In the genomic region with DNA sequence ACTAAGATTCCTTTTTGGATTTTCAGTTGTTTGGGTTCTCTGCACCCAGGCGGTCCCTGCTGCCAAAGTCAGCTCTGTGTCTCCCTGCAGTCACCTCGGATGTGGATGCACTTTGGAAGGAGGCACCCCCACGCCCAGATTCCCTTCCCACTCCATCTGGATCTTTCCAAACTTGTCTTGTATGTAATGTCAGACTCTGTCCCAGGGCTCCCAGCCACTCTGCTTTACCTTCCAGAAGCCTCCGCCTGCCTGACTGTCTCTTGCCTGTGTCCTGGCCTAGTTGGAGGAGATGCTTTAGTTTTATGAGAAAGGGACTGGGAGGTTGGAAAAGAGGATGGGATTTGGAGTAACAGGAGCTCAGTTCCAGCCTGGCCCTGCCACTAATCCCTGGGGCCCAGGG, we compare ENCODE assay signal across 11 cellular contexts. TPM values are rescaled to one million over a fixed set of nuclear protein-coding genes. Genes with fewer than 3 reads are reported as not detected.
A peak's percentile ranks its signal among the peaks of the same experiment; 100 is the strongest.
DNase-seq lines count a peak whose midpoint lies in the region; ATAC-seq and TF ChIP-seq lines count a peak whose summit lies in the region.
"Not testable (repeated sequence)": the region's sequence is repeated elsewhere in the genome, so short reads cannot be mapped to it uniquely, and the experiment has no call there.
"Had no signal": no experiment of that assay in that cellular context is flagged by ENCODE, and none has a peak within 500 bp of the region (broad histone marks: within the 10 kb centered on the region; RNA-seq: fewer than 3 reads in every experiment).

No MANE protein-coding gene starts in this region.

- H3K36me3 ChIP-seq in CD8-positive, alpha-beta T cell (ENCODE audit: insufficient read depth, low read length) = not testable (repeated sequence)

- TF ChIP-seq CTCF in CD8-positive, alpha-beta T cell (IDR thresholded peaks at IDR 0.05) = not testable (repeated sequence)

- peak overlapping the region; percentile 99 for H3K27ac Mint-ChIP-seq in CD8-positive, alpha-beta T cell
- peak overlapping the region; percentile 77 for H3K27ac Mint-ChIP-seq in activated CD4-positive, alpha-beta T cell treated with anti-CD3 and anti-CD28 coated beads, Interleukin-2, amount 10 ng/mL, durations not matched to agents 24 days and 14 days
- peak overlapping the region; percentile 31 for H3K27ac Mint-ChIP-seq in activated T-helper 1 cell treated with anti-CD3 and anti-CD28 coated beads, Interleukin-12 subunit alpha, Interleukin-12 subunit beta, Interleukin-2, Interleukin-4 antibody, amounts not matched to agents 30 ng/mL and 10 ng/mL and 1 ng/mL, durations not matched to agents 14 hours and 24 hours and 36 hours
- H3K27ac Mint-ChIP-seq in immature natural killer cell = peak overlapping the region; percentile 78 to 90 (median 85)
- peak overlapping the region; percentile 87 for H3K27ac Mint-ChIP-seq in stimulated activated effector memory CD8-positive, alpha-beta T cell treated with anti-CD3 and anti-CD28 coated beads, Interleukin-12 subunit alpha, Interleukin-12 subunit beta, amount 100 ng/mL, for 72 hours

- H3K9me3 Mint-ChIP-seq in CD8-positive, alpha-beta T cell; activated CD4-positive, alpha-beta T cell treated with anti-CD3 and anti-CD28 coated beads, Interleukin-2, amount 10 ng/mL, durations not matched to agents 24 days and 14 days; activated T-helper 1 cell treated with anti-CD3 and anti-CD28 coated beads, Interleukin-12 subunit alpha, Interleukin-12 subunit beta, Interleukin-2, Interleukin-4 antibody, amounts not matched to agents 30 ng/mL and 10 ng/mL and 1 ng/mL, durations not matched to agents 14 hours and 24 hours and 36 hours; immature natural killer cell; stimulated activated effector memory CD8-positive, alpha-beta T cell treated with anti-CD3 and anti-CD28 coated beads, Interleukin-12 subunit alpha, Interleukin-12 subunit beta, amount 100 ng/mL, for 72 hours: not testable (repeated sequence)

- peak overlapping the region; percentile 91 for H3K4me3 Mint-ChIP-seq in CD8-positive, alpha-beta T cell
- H3K4me3 Mint-ChIP-seq in activated CD4-positive, alpha-beta T cell treated with anti-CD3 and anti-CD28 coated beads, Interleukin-2, amount 10 ng/mL, durations not matched to agents 24 days and 14 days = peak overlapping the region; percentile 39
- H3K4me3 Mint-ChIP-seq in activated T-helper 1 cell treated with anti-CD3 and anti-CD28 coated beads, Interleukin-12 subunit alpha, Interleukin-12 subunit beta, Interleukin-2, Interleukin-4 antibody, amounts not matched to agents 30 ng/mL and 10 ng/mL and 1 ng/mL, durations not matched to agents 14 hours and 24 hours and 36 hours = peak overlapping the region; percentile 10
- H3K4me3 Mint-ChIP-seq in immature natural killer cell = peak overlapping the region; percentile 19 to 54 (median 49)
- H3K4me3 Mint-ChIP-seq in stimulated activated effector memory CD8-positive, alpha-beta T cell treated with anti-CD3 and anti-CD28 coated beads, Interleukin-12 subunit alpha, Interleukin-12 subunit beta, amount 100 ng/mL, for 72 hours = peak overlapping the region; percentile 40

- not testable (repeated sequence) for H3K27me3 ChIP-seq in CD8-positive, alpha-beta T cell (ENCODE audit: insufficient read depth, low read length)

- POLR2A ChIA-PET in CD8-positive, alpha-beta T cell (lab: Charles Lee) = interaction anchor here (1.1 to 2.5 kb wide), 3 partner anchors 16 to 61 kb away, joined by 3 to 7 read pairs (median 3); no protein-coding TSS in a partner anchor

- peaks cover 73% of the 10 kb centered on the region for H3K4me1 ChIP-seq in CD8-positive, alpha-beta T cell (ENCODE audit: insufficient read depth, low read length)

- H3K4me1 Mint-ChIP-seq in CD8-positive, alpha-beta T cell (ENCODE audit: low read depth) = peaks cover 73% of the 10 kb centered on the region
- peaks cover 27% of the 10 kb centered on the region for H3K4me1 Mint-ChIP-seq in activated CD4-positive, alpha-beta T cell treated with anti-CD3 and anti-CD28 coated beads, Interleukin-2, amount 10 ng/mL, durations not matched to agents 24 days and 14 days
- peaks cover 30% of the 10 kb centered on the region for H3K4me1 Mint-ChIP-seq in activated T-helper 1 cell treated with anti-CD3 and anti-CD28 coated beads, Interleukin-12 subunit alpha, Interleukin-12 subunit beta, Interleukin-2, Interleukin-4 antibody, amounts not matched to agents 30 ng/mL and 10 ng/mL and 1 ng/mL, durations not matched to agents 14 hours and 24 hours and 36 hours (ENCODE audit: low read depth)
- peaks cover 58 to 66% of the 10 kb centered on the region in 2 donors for H3K4me1 Mint-ChIP-seq in immature natural killer cell
- H3K4me1 Mint-ChIP-seq in stimulated activated effector memory CD8-positive, alpha-beta T cell treated with anti-CD3 and anti-CD28 coated beads, Interleukin-12 subunit alpha, Interleukin-12 subunit beta, amount 100 ng/mL, for 72 hours = peaks cover 21% of the 10 kb centered on the region

- not testable (repeated sequence) for H3K27me3 Mint-ChIP-seq in CD8-positive, alpha-beta T cell (ENCODE audit: low read depth); immature natural killer cell (ENCODE audit: low read depth in 3 of 3)
- H3K27me3 Mint-ChIP-seq in activated CD4-positive, alpha-beta T cell treated with anti-CD3 and anti-CD28 coated beads, Interleukin-2, amount 10 ng/mL, durations not matched to agents 24 days and 14 days = peaks cover 15% of the 10 kb centered on the region
- peaks cover 22% of the 10 kb centered on the region for H3K27me3 Mint-ChIP-seq in activated T-helper 1 cell treated with anti-CD3 and anti-CD28 coated beads, Interleukin-12 subunit alpha, Interleukin-12 subunit beta, Interleukin-2, Interleukin-4 antibody, amounts not matched to agents 30 ng/mL and 10 ng/mL and 1 ng/mL, durations not matched to agents 14 hours and 24 hours and 36 hours (ENCODE audit: insufficient read depth)

- peak overlapping the region; percentile 67 for H3K27ac ChIP-seq in CD8-positive, alpha-beta T cell (ENCODE audit: low read depth, low read length)
- peak overlapping the region; percentile 29 for H3K27ac ChIP-seq in angular gyrus (ENCODE audit: low read depth, low read length)

- not testable (repeated sequence) for DNase-seq in CD8-positive, alpha-beta T cell; activated CD4-positive, alpha-beta T cell treated with anti-CD3 and anti-CD28 coated beads, Interleukin-2, amount 10 ng/mL, durations not matched to agents 24 days and 14 days; activated T-helper 1 cell treated with anti-CD3 and anti-CD28 coated beads, Interleukin-12 subunit alpha, Interleukin-12 subunit beta, Interleukin-2, Interleukin-4 antibody, amounts not matched to agents 30 ng/mL and 10 ng/mL and 1 ng/mL, durations not matched to agents 14 hours and 24 hours and 36 hours (ENCODE audit: low spot score); immature natural killer cell; stimulated activated effector memory CD8-positive, alpha-beta T cell treated with anti-CD3 and anti-CD28 coated beads, Interleukin-12 subunit alpha, Interleukin-12 subunit beta, amount 100 ng/mL, for 72 hours (ENCODE audit: low spot score in 2 of 2)
- DNase-seq in NCI-H524 treated with DMSO at 0.1 percent for 48 hours (lab: John Stamatoyannopoulos, UW) = peak; percentile 30

- H3K36me3 Mint-ChIP-seq in CD8-positive, alpha-beta T cell; activated CD4-positive, alpha-beta T cell treated with anti-CD3 and anti-CD28 coated beads, Interleukin-2, amount 10 ng/mL, durations not matched to agents 24 days and 14 days (ENCODE audit: low read depth); activated T-helper 1 cell treated with anti-CD3 and anti-CD28 coated beads, Interleukin-12 subunit alpha, Interleukin-12 subunit beta, Interleukin-2, Interleukin-4 antibody, amounts not matched to agents 30 ng/mL and 10 ng/mL and 1 ng/mL, durations not matched to agents 14 hours and 24 hours and 36 hours (ENCODE audit: low read depth); immature natural killer cell; stimulated activated effector memory CD8-positive, alpha-beta T cell treated with anti-CD3 and anti-CD28 coated beads, Interleukin-12 subunit alpha, Interleukin-12 subunit beta, amount 100 ng/mL, for 72 hours: not testable (repeated sequence)

- CTCF ChIA-PET in CD8-positive, alpha-beta T cell (lab: Charles Lee) = interaction anchor here (0.9 to 1.5 kb wide), 3 partner anchors 43 to 85 kb away, joined by 3 to 6 read pairs (median 5); no protein-coding TSS in a partner anchor

- intact Hi-C loops in CD8-positive, alpha-beta T cell (cut with DNase I, micrococcal nuclease) = loop anchor here (2.0 kb wide), 3 partner anchors 31 to 59 kb away; no protein-coding TSS in a partner anchor
- intact Hi-C loops in activated CD4-positive, alpha-beta T cell treated with anti-CD3 and anti-CD28 coated beads, Interleukin-2, amount 10 ng/mL, durations not matched to agents 24 days and 14 days (cut with micrococcal nuclease); activated T-helper 1 cell treated with anti-CD3 and anti-CD28 coated beads, Interleukin-12 subunit alpha, Interleukin-12 subunit beta, Interleukin-2, Interleukin-4 antibody, amounts not matched to agents 30 ng/mL and 10 ng/mL and 1 ng/mL, durations not matched to agents 14 hours and 24 hours and 36 hours (cut with micrococcal nuclease): not testable (repeated sequence)

- not testable (repeated sequence) for ATAC-seq in CD8-positive, alpha-beta T cell; stimulated activated effector memory CD8-positive, alpha-beta T cell treated with anti-CD3 and anti-CD28 coated beads, Interleukin-12 subunit alpha, Interleukin-12 subunit beta, amount 100 ng/mL, for 72 hours

- H3K4me3 ChIP-seq in CD8-positive, alpha-beta T cell (ENCODE audit: low read depth, low read length) = peak overlapping the region; percentile 72

- H3K9me3 ChIP-seq in CD8-positive, alpha-beta T cell (ENCODE audit: low read length) = not testable (repeated sequence)

RNA-seq across cellular contexts. Expression of gene APBA2, which starts 4.5 kb away (rescaled TPM):
- 100 to 1,000 TPM; 106 to 108 TPM for total RNA-seq in CD8-positive, alpha-beta T cell
- 1.8 and 1.9 TPM in 2 replicates for total RNA-seq in activated CD4-positive, alpha-beta T cell treated with anti-CD3 and anti-CD28 coated beads, Interleukin-2, amount 10 ng/mL, durations not matched to agents 24 days and 14 days
- total RNA-seq in activated T-helper 1 cell treated with anti-CD3 and anti-CD28 coated beads, Interleukin-12 subunit alpha, Interleukin-12 subunit beta, Interleukin-2, Interleukin-4 antibody, amounts not matched to agents 30 ng/mL and 10 ng/mL and 1 ng/mL, durations not matched to agents 14 hours and 24 hours and 36 hours = 0.80 and 0.86 TPM in 2 replicates
- 10 to 100 TPM; 24.4 to 68.7 (median 25.4) TPM for polyA plus RNA-seq in immature natural killer cell

RNA-seq across cellular contexts. Expression of gene GOLGA6L7, which starts 41.8 kb away (rescaled TPM):
- not detected for total RNA-seq in CD8-positive, alpha-beta T cell
- total RNA-seq in activated CD4-positive, alpha-beta T cell treated with anti-CD3 and anti-CD28 coated beads, Interleukin-2, amount 10 ng/mL, durations not matched to agents 24 days and 14 days = not detected in 2 replicates
- not detected in 2 replicates for total RNA-seq in activated T-helper 1 cell treated with anti-CD3 and anti-CD28 coated beads, Interleukin-12 subunit alpha, Interleukin-12 subunit beta, Interleukin-2, Interleukin-4 antibody, amounts not matched to agents 30 ng/mL and 10 ng/mL and 1 ng/mL, durations not matched to agents 14 hours and 24 hours and 36 hours
- polyA plus RNA-seq in immature natural killer cell = not detected
- total RNA-seq: A673, H4, HFFc6 had no signal
- polyA plus RNA-seq: CD14-positive monocyte had no signal

Comparison
In these comparisons a context has a peak if more than half of its experiments do, and no peak if none do; other contexts are left out.
1. H3K27ac Mint-ChIP-seq: peak in every context shown above with its lines; median percentile 99 in CD8-positive, alpha-beta T cell; 87 in stimulated activated effector memory CD8-positive, alpha-beta T cell treated with anti-CD3 and anti-CD28 coated beads, Interleukin-12 subunit alpha, Interleukin-12 subunit beta, amount 100 ng/mL, for 72 hours; 85 in immature natural killer cell; 77 in activated CD4-positive, alpha-beta T cell treated with anti-CD3 and anti-CD28 coated beads, Interleukin-2, amount 10 ng/mL, durations not matched to agents 24 days and 14 days; 31 in activated T-helper 1 cell treated with anti-CD3 and anti-CD28 coated beads, Interleukin-12 subunit alpha, Interleukin-12 subunit beta, Interleukin-2, Interleukin-4 antibody, amounts not matched to agents 30 ng/mL and 10 ng/mL and 1 ng/mL, durations not matched to agents 14 hours and 24 hours and 36 hours.
2. H3K4me3 Mint-ChIP-seq: peak in every context shown above with its lines; median percentile 91 in CD8-positive, alpha-beta T cell; 49 in immature natural killer cell; 40 in stimulated activated effector memory CD8-positive, alpha-beta T cell treated with anti-CD3 and anti-CD28 coated beads, Interleukin-12 subunit alpha, Interleukin-12 subunit beta, amount 100 ng/mL, for 72 hours; 39 in activated CD4-positive, alpha-beta T cell treated with anti-CD3 and anti-CD28 coated beads, Interleukin-2, amount 10 ng/mL, durations not matched to agents 24 days and 14 days; 10 in activated T-helper 1 cell treated with anti-CD3 and anti-CD28 coated beads, Interleukin-12 subunit alpha, Interleukin-12 subunit beta, Interleukin-2, Interleukin-4 antibody, amounts not matched to agents 30 ng/mL and 10 ng/mL and 1 ng/mL, durations not matched to agents 14 hours and 24 hours and 36 hours.
3. RNA of gene APBA2, which starts 4.5 kb away (total RNA-seq): 106 to 108 TPM in CD8-positive, alpha-beta T cell; 1.8 to 1.9 TPM in activated CD4-positive, alpha-beta T cell treated with anti-CD3 and anti-CD28 coated beads, Interleukin-2, amount 10 ng/mL, durations not matched to agents 24 days and 14 days and 0.80 to 0.86 TPM in activated T-helper 1 cell treated with anti-CD3 and anti-CD28 coated beads, Interleukin-12 subunit alpha, Interleukin-12 subunit beta, Interleukin-2, Interleukin-4 antibody, amounts not matched to agents 30 ng/mL and 10 ng/mL and 1 ng/mL, durations not matched to agents 14 hours and 24 hours and 36 hours; every median in the first group is over 10 times any median in the second.